8 cellular contexts compared by ENCODE assay signal in genomic region chr1:85276290-85277026, GRCh38. TPM values are rescaled to one million over a fixed set of nuclear protein-coding genes. Genes with fewer than 3 reads are reported as not detected.
DNase-seq lines count a peak whose midpoint lies in the region; ATAC-seq and TF ChIP-seq lines count a peak whose summit lies in the region.

BCL10 (minus strand) TSS chr1:85276632; CDS start chr1:85276352, 280 bp downstream.

- DNase-seq in GM10248 (ENCODE audit: extremely low spot score) (peak; percentile 98), NCI-H1105 (lab: John Stamatoyannopoulos, UW) (peak; percentile 99), SKM-1 treated with dmso at 0.1 percent for 144 hours (lab: John Stamatoyannopoulos, UW; ENCODE audit: unreplicated experiment) (peak; percentile 97), glomerular endothelial cell (ENCODE audit: extremely low read depth, low read depth, low spot score) (peak; percentile 86), occipital lobe (lab: John Stamatoyannopoulos, UW) (peak; percentile 98)

- peak within 1 kb of the TSS; percentile 97 for H3K27ac Mint-ChIP-seq in activated naive CD8-positive, alpha-beta T cell

- ATAC-seq in HG02623 (IDR thresholded peaks at IDR 0.05; ENCODE audit: unreplicated experiment): peak; percentile 95

- no peaks in the 10 kb centered on the region for H3K27me3 Mint-ChIP-seq in activated naive CD8-positive, alpha-beta T cell

- H3K9me3 Mint-ChIP-seq in activated naive CD8-positive, alpha-beta T cell (ENCODE audit: low read depth): no peaks in the 10 kb centered on the region

- H3K4me1 Mint-ChIP-seq in activated naive CD8-positive, alpha-beta T cell (ENCODE audit: low read depth): peaks cover 53% of the 10 kb centered on the region

- CTCF ChIA-PET in GM10248 (lab: Yijun Ruan, JAX): interaction anchor here (1.0 to 12.0 kb wide), 10 partner anchors 9 to 523 kb away, joined by 3 to 203 read pairs (median 5); partner anchors contain the start of gene C1orf52

- POLR2A ChIA-PET in GM10248 (lab: Yijun Ruan, JAX): interaction anchor here (0.6 to 1.7 kb wide), 6 partner anchors 9 to 1124 kb away, joined by 3 to 9 read pairs (median 5); partner anchors contain the start of gene C1orf52

- peak within 1 kb of the TSS; percentile 85 for H3K27ac ChIP-seq in temporal lobe (ENCODE audit: low read depth, low read length)

- peaks cover 7% of the 10 kb centered on the region for H3K36me3 Mint-ChIP-seq in activated naive CD8-positive, alpha-beta T cell

- peak within 1 kb of the TSS; percentile 92 for H3K4me3 Mint-ChIP-seq in activated naive CD8-positive, alpha-beta T cell

- no peak for TF ChIP-seq CTCF in GM10248 (IDR thresholded peaks at IDR 0.05; ENCODE audit: control extremely low read depth, extremely low read depth, low read depth, missing control alignments)

RNA-seq across cellular contexts. Expression of gene BCL10, which starts in this region (rescaled TPM):
- total RNA-seq in glomerular endothelial cell (66.5 and 87.8 TPM in 2 replicates), occipital lobe (35.4 TPM), temporal lobe (25.3 TPM)

Comparison
In these comparisons a context has a peak if more than half of its experiments do, and no peak if none do; other contexts are left out.
1. Peak in every context shown above with its lines: DNase-seq, ATAC-seq and H3K27ac ChIP-seq.